17 cellular contexts compared by ENCODE assay signal in genomic region chr1:154666051-154666793, GRCh38. TPM values are rescaled to one million over a fixed set of nuclear protein-coding genes. Genes with fewer than 3 reads are reported as not detected.
DNase-seq lines count a peak whose midpoint lies in the region; ATAC-seq and TF ChIP-seq lines count a peak whose summit lies in the region.
"Had no signal": no experiment of that assay in that cellular context is flagged by ENCODE, and none has a peak within 500 bp of the region (broad histone marks: within the 10 kb centered on the region; RNA-seq: fewer than 3 reads in every experiment).

No MANE protein-coding gene starts in this region.

- peak overlapping the region; percentile 5 to 71 for H3K27ac Mint-ChIP-seq in stimulated activated naive CD8-positive, alpha-beta T cell treated with anti-CD3 and anti-CD28 coated beads, Interleukin-15, amount 100 ng/mL, for 72 hours
- H3K27ac Mint-ChIP-seq in brain: peak overlapping the region in 3 of 5 experiments; percentile 1 to 69 (median 50)
- H3K27ac Mint-ChIP-seq: CD4-positive, CD25-positive, alpha-beta regulatory T cell had no signal

- no peak for TF ChIP-seq CTCF in brain (conservative IDR thresholded peaks at IDR 0.05)

- H3K4me3 Mint-ChIP-seq in stimulated activated naive CD8-positive, alpha-beta T cell treated with anti-CD3 and anti-CD28 coated beads, Interleukin-15, amount 100 ng/mL, for 72 hours: no peak overlapping the region
- H3K4me3 Mint-ChIP-seq in brain: no peak overlapping the region
- H3K4me3 Mint-ChIP-seq: CD4-positive, CD25-positive, alpha-beta regulatory T cell; IgD-negative memory B cell had no signal

- ATAC-seq in stimulated activated naive CD8-positive, alpha-beta T cell treated with anti-CD3 and anti-CD28 coated beads, Interleukin-15, amount 100 ng/mL, for 72 hours: no peak
- no peak for ATAC-seq in stimulated activated naive CD8-positive, alpha-beta T cell treated with anti-CD3 and anti-CD28 coated beads, Interleukin-15, Interleukin-2, amounts not matched to agents 100 U/mL and 50 U/mL, for 24 hours
- no peak for ATAC-seq in HG03469 (IDR thresholded peaks at IDR 0.05; ENCODE audit: unreplicated experiment)
- ATAC-seq: PC-3, SK-N-SH treated with all-trans-retinoic acid at 6 μM for 48 hours had no signal

- H3K4me1 Mint-ChIP-seq in stimulated activated naive CD8-positive, alpha-beta T cell treated with anti-CD3 and anti-CD28 coated beads, Interleukin-15, amount 100 ng/mL, for 72 hours: peaks cover 11% of the 10 kb centered on the region
- H3K4me1 Mint-ChIP-seq in brain: peaks cover 10% of the 10 kb centered on the region
- H3K4me1 Mint-ChIP-seq: CD4-positive, CD25-positive, alpha-beta regulatory T cell had no signal

- no peak for DNase-seq in stimulated activated naive CD8-positive, alpha-beta T cell treated with anti-CD3 and anti-CD28 coated beads, Interleukin-15, amount 100 ng/mL, for 72 hours
- DNase-seq in stimulated activated naive CD8-positive, alpha-beta T cell treated with anti-CD3 and anti-CD28 coated beads, Interleukin-15, Interleukin-2, amounts not matched to agents 100 U/mL and 50 U/mL, for 24 hours: no peak
- DNase-seq in NCI-H82 (lab: John Stamatoyannopoulos, UW) (peak; percentile 96), NCI-H187 treated with DMSO at 0.1 percent for 48 hours (lab: John Stamatoyannopoulos, UW) (no peak)
- no peak for DNase-seq in activated CD4-positive, alpha-beta T cell treated with anti-CD3 and anti-CD28 coated beads, Interleukin-2, amount 50 U/mL, for 48 hours
- DNase-seq: CD4-positive, CD25-positive, alpha-beta regulatory T cell; DMS79 treated with DMSO at 0.1 percent for 48 hours; HCEC 1CT; NCI-H1048; NCI-H1417; NCI-H187; PC-3; SJCRH30 had no signal

- H3K36me3 Mint-ChIP-seq in brain: no peaks in the 10 kb centered on the region
- H3K36me3 Mint-ChIP-seq: CD4-positive, CD25-positive, alpha-beta regulatory T cell; IgD-negative memory B cell had no signal

- peaks cover 3% of the 10 kb centered on the region for H3K27me3 Mint-ChIP-seq in stimulated activated naive CD8-positive, alpha-beta T cell treated with anti-CD3 and anti-CD28 coated beads, Interleukin-15, amount 100 ng/mL, for 72 hours
- H3K27me3 Mint-ChIP-seq in brain: peaks cover 4% of the 10 kb centered on the region

- no peaks in the 10 kb centered on the region for H3K9me3 Mint-ChIP-seq in stimulated activated naive CD8-positive, alpha-beta T cell treated with anti-CD3 and anti-CD28 coated beads, Interleukin-15, amount 100 ng/mL, for 72 hours
- no peaks in the 10 kb centered on the region for H3K9me3 Mint-ChIP-seq in brain
- H3K9me3 Mint-ChIP-seq: CD4-positive, CD25-positive, alpha-beta regulatory T cell; IgD-negative memory B cell had no signal

RNA-seq across cellular contexts. Expression of gene ADAR, which starts 58.2 kb away (rescaled TPM):
- 106 TPM for polyA plus RNA-seq in brain (ENCODE audit: insufficient read depth, low read depth, low replicate concordance)
